In the genomic region with DNA sequence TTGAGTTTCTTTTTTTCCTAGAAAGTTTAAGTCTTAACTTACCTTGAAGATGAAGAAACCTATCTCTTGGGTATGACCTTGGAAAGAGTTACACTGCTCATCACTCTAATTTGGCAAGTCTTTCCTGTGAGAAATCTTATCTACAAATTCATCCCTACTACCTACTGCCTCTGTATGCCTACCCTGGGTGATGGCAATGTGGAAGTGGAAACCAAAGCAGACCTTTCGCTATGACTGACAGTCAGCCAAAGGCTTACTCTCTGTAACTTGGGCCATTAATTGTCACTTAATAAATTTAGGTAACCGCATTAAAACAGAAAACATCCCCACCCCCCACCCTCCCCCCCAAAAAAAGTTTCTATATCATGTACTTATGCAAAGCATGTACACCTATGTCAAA, we compare ENCODE assay signal across 2 cellular contexts.
TF ChIP-seq lines count a peak whose summit lies in the region.

No MANE protein-coding gene starts in this region.

TF ChIP-seq in GM12878, 131 proteins besides CTCF, POLR2A, EP300 and RAD21 (continued from another document):
- TF ChIP-seq, protein P1, sequence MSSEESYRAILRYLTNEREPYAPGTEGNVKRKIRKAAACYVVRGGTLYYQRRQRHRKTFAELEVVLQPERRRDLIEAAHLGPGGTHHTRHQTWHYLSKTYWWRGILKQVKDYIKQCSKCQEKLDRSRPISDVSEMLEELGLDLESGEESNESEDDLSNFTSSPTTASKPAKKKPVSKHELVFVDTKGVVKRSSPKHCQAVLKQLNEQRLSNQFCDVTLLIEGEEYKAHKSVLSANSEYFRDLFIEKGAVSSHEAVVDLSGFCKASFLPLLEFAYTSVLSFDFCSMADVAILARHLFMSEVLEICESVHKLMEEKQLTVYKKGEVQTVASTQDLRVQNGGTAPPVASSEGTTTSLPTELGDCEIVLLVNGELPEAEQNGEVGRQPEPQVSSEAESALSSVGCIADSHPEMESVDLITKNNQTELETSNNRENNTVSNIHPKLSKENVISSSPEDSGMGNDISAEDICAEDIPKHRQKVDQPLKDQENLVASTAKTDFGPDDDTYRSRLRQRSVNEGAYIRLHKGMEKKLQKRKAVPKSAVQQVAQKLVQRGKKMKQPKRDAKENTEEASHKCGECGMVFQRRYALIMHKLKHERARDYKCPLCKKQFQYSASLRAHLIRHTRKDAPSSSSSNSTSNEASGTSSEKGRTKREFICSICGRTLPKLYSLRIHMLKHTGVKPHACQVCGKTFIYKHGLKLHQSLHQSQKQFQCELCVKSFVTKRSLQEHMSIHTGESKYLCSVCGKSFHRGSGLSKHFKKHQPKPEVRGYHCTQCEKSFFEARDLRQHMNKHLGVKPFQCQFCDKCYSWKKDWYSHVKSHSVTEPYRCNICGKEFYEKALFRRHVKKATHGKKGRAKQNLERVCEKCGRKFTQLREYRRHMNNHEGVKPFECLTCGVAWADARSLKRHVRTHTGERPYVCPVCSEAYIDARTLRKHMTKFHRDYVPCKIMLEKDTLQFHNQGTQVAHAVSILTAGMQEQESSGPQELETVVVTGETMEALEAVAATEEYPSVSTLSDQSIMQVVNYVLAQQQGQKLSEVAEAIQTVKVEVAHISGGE (CRISPR knock-in tag; IDR thresholded peaks at IDR 0.05), result no peak
- no peak for TF ChIP-seq BMI1 (IDR thresholded peaks at IDR 0.05; ENCODE audit: borderline replicate concordance)
- TF ChIP-seq, protein P2, sequence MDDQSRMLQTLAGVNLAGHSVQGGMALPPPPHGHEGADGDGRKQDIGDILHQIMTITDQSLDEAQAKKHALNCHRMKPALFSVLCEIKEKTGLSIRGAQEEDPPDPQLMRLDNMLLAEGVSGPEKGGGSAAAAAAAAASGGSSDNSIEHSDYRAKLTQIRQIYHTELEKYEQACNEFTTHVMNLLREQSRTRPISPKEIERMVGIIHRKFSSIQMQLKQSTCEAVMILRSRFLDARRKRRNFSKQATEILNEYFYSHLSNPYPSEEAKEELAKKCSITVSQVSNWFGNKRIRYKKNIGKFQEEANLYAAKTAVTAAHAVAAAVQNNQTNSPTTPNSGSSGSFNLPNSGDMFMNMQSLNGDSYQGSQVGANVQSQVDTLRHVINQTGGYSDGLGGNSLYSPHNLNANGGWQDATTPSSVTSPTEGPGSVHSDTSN (IDR thresholded peaks at IDR 0.05; ENCODE audit: insufficient replicate concordance, low read depth, low read length), result no peak
- TF ChIP-seq CHD1 (IDR thresholded peaks at IDR 0.05; ENCODE audit: low read depth, low read length), result no peak
- TF ChIP-seq ETV6 (conservative IDR thresholded peaks at IDR 0.05 in 1 of 2, IDR thresholded peaks at IDR 0.05 in 1 of 2; ENCODE audit: borderline replicate concordance in 1 of 2, low read depth in 1 of 2), result no peak
- TF ChIP-seq, protein P3, sequence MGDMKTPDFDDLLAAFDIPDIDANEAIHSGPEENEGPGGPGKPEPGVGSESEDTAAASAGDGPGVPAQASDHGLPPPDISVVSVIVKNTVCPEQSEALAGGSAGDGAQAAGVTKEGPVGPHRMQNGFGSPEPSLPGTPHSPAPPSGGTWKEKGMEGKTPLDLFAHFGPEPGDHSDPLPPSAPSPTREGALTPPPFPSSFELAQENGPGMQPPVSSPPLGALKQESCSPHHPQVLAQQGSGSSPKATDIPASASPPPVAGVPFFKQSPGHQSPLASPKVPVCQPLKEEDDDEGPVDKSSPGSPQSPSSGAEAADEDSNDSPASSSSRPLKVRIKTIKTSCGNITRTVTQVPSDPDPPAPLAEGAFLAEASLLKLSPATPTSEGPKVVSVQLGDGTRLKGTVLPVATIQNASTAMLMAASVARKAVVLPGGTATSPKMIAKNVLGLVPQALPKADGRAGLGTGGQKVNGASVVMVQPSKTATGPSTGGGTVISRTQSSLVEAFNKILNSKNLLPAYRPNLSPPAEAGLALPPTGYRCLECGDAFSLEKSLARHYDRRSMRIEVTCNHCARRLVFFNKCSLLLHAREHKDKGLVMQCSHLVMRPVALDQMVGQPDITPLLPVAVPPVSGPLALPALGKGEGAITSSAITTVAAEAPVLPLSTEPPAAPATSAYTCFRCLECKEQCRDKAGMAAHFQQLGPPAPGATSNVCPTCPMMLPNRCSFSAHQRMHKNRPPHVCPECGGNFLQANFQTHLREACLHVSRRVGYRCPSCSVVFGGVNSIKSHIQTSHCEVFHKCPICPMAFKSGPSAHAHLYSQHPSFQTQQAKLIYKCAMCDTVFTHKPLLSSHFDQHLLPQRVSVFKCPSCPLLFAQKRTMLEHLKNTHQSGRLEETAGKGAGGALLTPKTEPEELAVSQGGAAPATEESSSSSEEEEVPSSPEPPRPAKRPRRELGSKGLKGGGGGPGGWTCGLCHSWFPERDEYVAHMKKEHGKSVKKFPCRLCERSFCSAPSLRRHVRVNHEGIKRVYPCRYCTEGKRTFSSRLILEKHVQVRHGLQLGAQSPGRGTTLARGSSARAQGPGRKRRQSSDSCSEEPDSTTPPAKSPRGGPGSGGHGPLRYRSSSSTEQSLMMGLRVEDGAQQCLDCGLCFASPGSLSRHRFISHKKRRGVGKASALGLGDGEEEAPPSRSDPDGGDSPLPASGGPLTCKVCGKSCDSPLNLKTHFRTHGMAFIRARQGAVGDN (IDR thresholded peaks at IDR 0.05), result no peak
- no peak for TF ChIP-seq NR2C1 (IDR thresholded peaks at IDR 0.05)
- TF ChIP-seq ZSCAN29 (IDR thresholded peaks at IDR 0.05), result no peak
- no peak for TF ChIP-seq MTA2 (IDR thresholded peaks at IDR 0.05; ENCODE audit: low read depth)
- no peak for TF ChIP-seq EGR1 (IDR thresholded peaks at IDR 0.05; ENCODE audit: borderline replicate concordance in 1 of 2, low read depth in 2 of 2, low read length in 2 of 2)
- TF ChIP-seq, protein P4, sequence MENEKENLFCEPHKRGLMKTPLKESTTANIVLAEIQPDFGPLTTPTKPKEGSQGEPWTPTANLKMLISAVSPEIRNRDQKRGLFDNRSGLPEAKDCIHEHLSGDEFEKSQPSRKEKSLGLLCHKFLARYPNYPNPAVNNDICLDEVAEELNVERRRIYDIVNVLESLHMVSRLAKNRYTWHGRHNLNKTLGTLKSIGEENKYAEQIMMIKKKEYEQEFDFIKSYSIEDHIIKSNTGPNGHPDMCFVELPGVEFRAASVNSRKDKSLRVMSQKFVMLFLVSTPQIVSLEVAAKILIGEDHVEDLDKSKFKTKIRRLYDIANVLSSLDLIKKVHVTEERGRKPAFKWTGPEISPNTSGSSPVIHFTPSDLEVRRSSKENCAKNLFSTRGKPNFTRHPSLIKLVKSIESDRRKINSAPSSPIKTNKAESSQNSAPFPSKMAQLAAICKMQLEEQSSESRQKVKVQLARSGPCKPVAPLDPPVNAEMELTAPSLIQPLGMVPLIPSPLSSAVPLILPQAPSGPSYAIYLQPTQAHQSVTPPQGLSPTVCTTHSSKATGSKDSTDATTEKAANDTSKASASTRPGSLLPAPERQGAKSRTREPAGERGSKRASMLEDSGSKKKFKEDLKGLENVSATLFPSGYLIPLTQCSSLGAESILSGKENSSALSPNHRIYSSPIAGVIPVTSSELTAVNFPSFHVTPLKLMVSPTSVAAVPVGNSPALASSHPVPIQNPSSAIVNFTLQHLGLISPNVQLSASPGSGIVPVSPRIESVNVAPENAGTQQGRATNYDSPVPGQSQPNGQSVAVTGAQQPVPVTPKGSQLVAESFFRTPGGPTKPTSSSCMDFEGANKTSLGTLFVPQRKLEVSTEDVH (IDR thresholded peaks at IDR 0.05; ENCODE audit: low read depth, partially characterized antibody), result no peak

TF ChIP-seq in WTC11, 78 proteins besides CTCF, POLR2A, EP300 and RAD21 (continued from another document):
- TF ChIP-seq, protein P5, sequence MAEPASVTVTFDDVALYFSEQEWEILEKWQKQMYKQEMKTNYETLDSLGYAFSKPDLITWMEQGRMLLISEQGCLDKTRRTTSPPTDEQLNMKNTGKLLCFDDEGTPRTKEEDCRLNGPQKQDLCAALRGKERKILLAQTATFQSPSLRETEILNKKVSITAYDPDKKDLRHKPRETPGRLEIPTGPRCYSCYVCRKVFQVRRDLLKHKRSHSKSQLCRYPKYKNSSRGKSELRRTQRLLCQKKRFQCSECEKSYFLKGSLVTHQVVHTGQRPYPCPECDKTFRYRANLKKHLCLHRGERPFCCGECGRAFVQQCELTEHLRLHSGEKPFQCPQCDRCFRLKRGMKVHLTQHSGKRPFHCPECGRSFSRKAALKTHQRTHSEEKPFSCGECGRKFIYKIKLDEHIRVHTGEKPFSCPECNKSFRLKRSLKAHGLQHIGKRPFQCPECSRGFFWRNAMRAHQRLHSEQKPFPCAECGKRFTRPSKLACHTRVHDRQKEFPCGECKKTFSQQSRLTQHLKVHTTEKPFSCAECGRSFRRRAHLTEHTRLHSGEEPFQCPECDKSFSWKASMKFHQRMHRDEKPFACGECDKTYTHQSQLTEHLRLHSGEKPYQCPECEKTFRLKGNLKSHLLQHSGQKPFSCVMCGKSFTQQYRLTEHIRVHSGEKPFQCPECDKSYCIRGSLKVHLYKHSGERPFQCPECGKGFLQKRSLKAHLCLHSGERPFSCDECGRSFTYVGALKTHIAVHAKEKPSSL (CRISPR knock-in tag; conservative IDR thresholded peaks at IDR 0.05), result no peak
- TF ChIP-seq, protein P6, sequence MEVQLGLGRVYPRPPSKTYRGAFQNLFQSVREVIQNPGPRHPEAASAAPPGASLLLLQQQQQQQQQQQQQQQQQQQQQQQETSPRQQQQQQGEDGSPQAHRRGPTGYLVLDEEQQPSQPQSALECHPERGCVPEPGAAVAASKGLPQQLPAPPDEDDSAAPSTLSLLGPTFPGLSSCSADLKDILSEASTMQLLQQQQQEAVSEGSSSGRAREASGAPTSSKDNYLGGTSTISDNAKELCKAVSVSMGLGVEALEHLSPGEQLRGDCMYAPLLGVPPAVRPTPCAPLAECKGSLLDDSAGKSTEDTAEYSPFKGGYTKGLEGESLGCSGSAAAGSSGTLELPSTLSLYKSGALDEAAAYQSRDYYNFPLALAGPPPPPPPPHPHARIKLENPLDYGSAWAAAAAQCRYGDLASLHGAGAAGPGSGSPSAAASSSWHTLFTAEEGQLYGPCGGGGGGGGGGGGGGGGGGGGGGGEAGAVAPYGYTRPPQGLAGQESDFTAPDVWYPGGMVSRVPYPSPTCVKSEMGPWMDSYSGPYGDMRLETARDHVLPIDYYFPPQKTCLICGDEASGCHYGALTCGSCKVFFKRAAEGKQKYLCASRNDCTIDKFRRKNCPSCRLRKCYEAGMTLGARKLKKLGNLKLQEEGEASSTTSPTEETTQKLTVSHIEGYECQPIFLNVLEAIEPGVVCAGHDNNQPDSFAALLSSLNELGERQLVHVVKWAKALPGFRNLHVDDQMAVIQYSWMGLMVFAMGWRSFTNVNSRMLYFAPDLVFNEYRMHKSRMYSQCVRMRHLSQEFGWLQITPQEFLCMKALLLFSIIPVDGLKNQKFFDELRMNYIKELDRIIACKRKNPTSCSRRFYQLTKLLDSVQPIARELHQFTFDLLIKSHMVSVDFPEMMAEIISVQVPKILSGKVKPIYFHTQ (CRISPR knock-in tag; IDR thresholded peaks at IDR 0.05), result no peak
- no peak for TF ChIP-seq ZNF416 (CRISPR knock-in tag; IDR thresholded peaks at IDR 0.05)
- TF ChIP-seq, protein P7, sequence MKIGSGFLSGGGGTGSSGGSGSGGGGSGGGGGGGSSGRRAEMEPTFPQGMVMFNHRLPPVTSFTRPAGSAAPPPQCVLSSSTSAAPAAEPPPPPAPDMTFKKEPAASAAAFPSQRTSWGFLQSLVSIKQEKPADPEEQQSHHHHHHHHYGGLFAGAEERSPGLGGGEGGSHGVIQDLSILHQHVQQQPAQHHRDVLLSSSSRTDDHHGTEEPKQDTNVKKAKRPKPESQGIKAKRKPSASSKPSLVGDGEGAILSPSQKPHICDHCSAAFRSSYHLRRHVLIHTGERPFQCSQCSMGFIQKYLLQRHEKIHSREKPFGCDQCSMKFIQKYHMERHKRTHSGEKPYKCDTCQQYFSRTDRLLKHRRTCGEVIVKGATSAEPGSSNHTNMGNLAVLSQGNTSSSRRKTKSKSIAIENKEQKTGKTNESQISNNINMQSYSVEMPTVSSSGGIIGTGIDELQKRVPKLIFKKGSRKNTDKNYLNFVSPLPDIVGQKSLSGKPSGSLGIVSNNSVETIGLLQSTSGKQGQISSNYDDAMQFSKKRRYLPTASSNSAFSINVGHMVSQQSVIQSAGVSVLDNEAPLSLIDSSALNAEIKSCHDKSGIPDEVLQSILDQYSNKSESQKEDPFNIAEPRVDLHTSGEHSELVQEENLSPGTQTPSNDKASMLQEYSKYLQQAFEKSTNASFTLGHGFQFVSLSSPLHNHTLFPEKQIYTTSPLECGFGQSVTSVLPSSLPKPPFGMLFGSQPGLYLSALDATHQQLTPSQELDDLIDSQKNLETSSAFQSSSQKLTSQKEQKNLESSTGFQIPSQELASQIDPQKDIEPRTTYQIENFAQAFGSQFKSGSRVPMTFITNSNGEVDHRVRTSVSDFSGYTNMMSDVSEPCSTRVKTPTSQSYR (CRISPR knock-in tag; IDR thresholded peaks at IDR 0.05), result no peak
